ENCODE assay signal across 12 cellular contexts in genomic region chr20:10555865-10556308, GRCh38.
DNase-seq lines count a peak whose midpoint lies in the region; ATAC-seq and TF ChIP-seq lines count a peak whose summit lies in the region.
"Had no signal": no experiment of that assay in that cellular context is flagged by ENCODE, and none has a peak within 500 bp of the region (broad histone marks: within the 10 kb centered on the region; RNA-seq: fewer than 3 reads in every experiment).

No MANE protein-coding gene starts in this region.

- peaks cover 29% of the 10 kb centered on the region for H3K4me1 ChIP-seq in mesodermal cell (ENCODE audit: control insufficient read depth, insufficient read depth, low read length, poor library complexity, severe bottlenecking)
- no peaks in the 10 kb centered on the region for H3K4me1 ChIP-seq in right cardiac atrium (ENCODE audit: control insufficient read depth, insufficient read depth, low read length)

- H3K27me3 ChIP-seq in right cardiac atrium (ENCODE audit: control insufficient read depth, insufficient read depth) (no peaks in the 10 kb centered on the region), dorsolateral prefrontal cortex (no peaks in the 10 kb centered on the region)
- H3K27me3 ChIP-seq: sigmoid colon had no signal

- H3K4me3 ChIP-seq in mesodermal cell (ENCODE audit: extremely low read depth, insufficient read depth, low read length, poor library complexity, severe bottlenecking): no peak overlapping the region
- H3K4me3 ChIP-seq in right cardiac atrium (ENCODE audit: low read length): no peak overlapping the region
- H3K4me3 ChIP-seq in dorsolateral prefrontal cortex: no peak overlapping the region
- H3K4me3 ChIP-seq: sigmoid colon had no signal

- no peaks in the 10 kb centered on the region for H3K36me3 ChIP-seq in mesodermal cell (ENCODE audit: control insufficient read depth, insufficient read depth, low read length)
- H3K36me3 ChIP-seq: sigmoid colon had no signal

- 87 to 100% methylated on average over 2 to 5 of the region's 5 CpGs for WGBS in mesodermal cell (ENCODE audit: insufficient coverage in 2 of 2), 2 experiments
- 69% methylated on average over 5 of the region's 5 CpGs for WGBS in right cardiac atrium

- in situ Hi-C loops in ACHN (cut with HindIII; ENCODE audit: low pct_ligation_motif_present, low pct_unique_long_range_greater_than_20kb, low sequenced_read_pairs): no loop called here

- H3K9me3 ChIP-seq in mesodermal cell (ENCODE audit: control insufficient read depth, low read length): no peaks in the 10 kb centered on the region
- H3K9me3 ChIP-seq in right cardiac atrium (ENCODE audit: control insufficient read depth, low read length): no peaks in the 10 kb centered on the region
- H3K9me3 ChIP-seq: sigmoid colon had no signal

- DNase-seq in ACHN (peak; percentile 64), LHCN-M2 (ENCODE audit: low read depth) (peak; percentile 75), dermis blood vessel endothelial cell (peak; percentile 67), right cardiac atrium (no peak), dorsolateral prefrontal cortex (no peak)
- no peak for DNase-seq in stimulated activated CD8-positive, alpha-beta memory T cell treated with anti-CD3 and anti-CD28 coated beads, Interleukin-4, amount 100 ng/mL, for 48 hours
- DNase-seq: activated T-cell treated with anti-CD3 and anti-CD28 coated beads, Interleukin-2, amount 50 U/mL, for 24 hours; NCI-H187; sigmoid colon had no signal

- peak overlapping the region; percentile 47 for H3K27ac ChIP-seq in mesodermal cell (ENCODE audit: low read depth, low read length, severe bottlenecking)
- no peak overlapping the region for H3K27ac ChIP-seq in right cardiac atrium (ENCODE audit: low read length)
- H3K27ac ChIP-seq in dorsolateral prefrontal cortex: peak overlapping the region in 1 of 59 donors; percentile 3
- H3K27ac ChIP-seq: VCaP had no signal

- ATAC-seq in right cardiac atrium (no peak), GM21515 (IDR thresholded peaks at IDR 0.05; ENCODE audit: unreplicated experiment) (no peak)

- intact Hi-C loops in right cardiac atrium (cut with DNase I) (loop anchor here (5.0 to 10.0 kb wide), 5 partner anchors 116 to 991 kb away; partner anchors contain the start of gene JAG1 (in 1 of the 4)), dorsolateral prefrontal cortex (cut with DNase I) (loop anchor here in 1 of 2 donors (10.0 kb wide), 1 partner anchor 719 kb away; no protein-coding TSS in a partner anchor)

- TF ChIP-seq CTCF in dorsolateral prefrontal cortex (IDR thresholded peaks at IDR 0.05 in 54 of 56, conservative IDR thresholded peaks at IDR 0.05 in 2 of 56; ENCODE audit: low read depth in 1 of 56, partially characterized antibody in 56 of 56): no peak

Comparison
In these comparisons a context has a peak if more than half of its experiments do, and no peak if none do; other contexts are left out.
1. DNase-seq: peak in ACHN (single experiment), LHCN-M2 (single experiment) and dermis blood vessel endothelial cell (single experiment); none in right cardiac atrium (0 of 3), stimulated activated CD8-positive, alpha-beta memory T cell treated with anti-CD3 and anti-CD28 coated beads, Interleukin-4, amount 100 ng/mL, for 48 hours (single experiment) and dorsolateral prefrontal cortex (0 of 10).